1 cellular context compared by ENCODE assay signal in genomic region chr1:59179673-59180072, GRCh38.
TF ChIP-seq lines count a peak whose summit lies in the region.

No MANE protein-coding gene starts in this region.

TF ChIP-seq in IMR-90, 13 proteins besides CTCF, POLR2A, EP300 and RAD21 (continued from another document):
- TF ChIP-seq FOS (IDR thresholded peaks at IDR 0.05; ENCODE audit: low read depth, low read length) = no peak
- no peak for TF ChIP-seq NFE2L2 (IDR thresholded peaks at IDR 0.05; ENCODE audit: low read depth, low read length)
- no peak for TF ChIP-seq CEBPB (IDR thresholded peaks at IDR 0.05; ENCODE audit: low read depth, low read length)
- TF ChIP-seq MXI1 (IDR thresholded peaks at IDR 0.05; ENCODE audit: borderline replicate concordance, low read depth, low read length) = no peak
- no peak for TF ChIP-seq RFX5 (IDR thresholded peaks at IDR 0.05; ENCODE audit: low read depth, low read length)
